Comparison of ENCODE assay signal across 28 cellular contexts in the genomic region with DNA sequence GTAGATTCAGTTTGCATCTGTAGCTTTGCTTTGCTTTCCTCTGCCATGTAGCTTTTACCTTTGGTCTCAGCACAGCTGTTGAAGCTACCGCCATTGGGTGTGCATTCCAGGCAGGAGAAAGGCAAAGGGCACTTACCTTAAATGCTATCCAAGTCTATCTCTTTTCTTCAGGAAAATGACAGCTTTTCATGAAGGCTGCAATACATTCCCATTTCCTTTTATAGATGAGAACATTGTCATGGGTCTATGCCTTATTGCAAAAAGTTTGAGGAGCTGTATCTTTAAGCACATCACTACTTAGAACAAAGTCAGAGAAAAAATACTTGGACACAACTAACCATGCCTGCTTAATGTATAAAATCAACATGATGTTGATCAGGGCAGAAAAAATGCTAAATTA.
"Had no signal": no experiment of that assay in that cellular context is flagged by ENCODE, and none has a peak within 500 bp of the region (broad histone marks: within the 10 kb centered on the region; RNA-seq: fewer than 3 reads in every experiment).

No MANE protein-coding gene starts in this region.

- FAIRE-seq: colon, endometrium, endothelial cell of umbilical vein, frontal cortex had no signal

- H3K4me3 ChIP-seq: colonic mucosa, coronary artery, dorsolateral prefrontal cortex, esophagus muscularis mucosa, esophagus squamous epithelium, gastrocnemius medialis, gastroesophageal sphincter, heart left ventricle, heart right ventricle had no signal

- H3K36me3 ChIP-seq: colonic mucosa, esophagus muscularis mucosa, esophagus squamous epithelium, gastrocnemius medialis, gastroesophageal sphincter, heart left ventricle, heart right ventricle had no signal

- H3K4me1 ChIP-seq: colonic mucosa, esophagus muscularis mucosa, esophagus squamous epithelium, foreskin keratinocyte, gastrocnemius medialis, gastroesophageal sphincter, heart left ventricle, heart right ventricle had no signal

- H3K27ac ChIP-seq: colonic mucosa, coronary artery, dorsolateral prefrontal cortex, epithelial cell of prostate, esophagus muscularis mucosa, esophagus squamous epithelium, foreskin keratinocyte, gastrocnemius medialis, gastroesophageal sphincter, heart left ventricle, heart right ventricle had no signal

- H3K9me3 ChIP-seq: colonic mucosa, esophagus squamous epithelium, gastrocnemius medialis had no signal

- ATAC-seq: effector memory CD8-positive, alpha-beta T cell; esophagus mucosa; foreskin keratinocyte; gastrocnemius medialis; gastroesophageal sphincter; heart left ventricle; heart right ventricle had no signal

- H3K27me3 ChIP-seq: colonic mucosa, esophagus muscularis mucosa, esophagus squamous epithelium, foreskin keratinocyte, gastrocnemius medialis, gastroesophageal sphincter, heart left ventricle, heart right ventricle had no signal

- DNase-seq: colonic mucosa; cortex of kidney; dermis blood vessel endothelial cell; dorsolateral prefrontal cortex; effector CD4-positive, alpha-beta T cell; effector CD8-positive, alpha-beta T cell; effector memory CD4-positive, alpha-beta T cell; effector memory CD8-positive, alpha-beta T cell; endodermal cell; erythroblast; esophagus squamous epithelium; foreskin fibroblast; foreskin keratinocyte; foreskin melanocyte; gastrocnemius medialis; glutamatergic neuron; head of caudate nucleus; heart left ventricle; heart right ventricle had no signal
